ENCODE assay signal across 1 cellular context in the genomic region with DNA sequence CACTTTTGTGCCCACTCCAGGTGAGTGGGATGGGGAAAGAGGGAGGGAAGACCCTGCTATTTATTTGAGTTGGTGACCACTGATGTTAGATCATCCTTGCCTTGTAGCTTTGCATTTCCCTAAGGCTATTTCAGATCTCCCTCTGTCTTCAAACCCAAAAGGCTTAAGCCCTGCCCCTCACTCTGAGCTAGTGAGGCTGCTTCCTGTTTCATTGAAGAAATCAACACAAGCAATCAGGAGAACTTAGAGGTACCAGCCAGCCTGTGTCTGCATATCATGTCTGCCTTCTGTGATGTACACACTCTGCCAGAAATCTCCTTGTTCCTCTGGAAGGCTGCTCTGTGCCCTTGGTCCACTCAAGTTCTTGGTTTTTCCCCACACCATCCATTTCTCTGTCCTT.
TF ChIP-seq lines count a peak whose summit lies in the region.

No MANE protein-coding gene starts in this region.

TF ChIP-seq in GM12878, 131 proteins besides CTCF, POLR2A, EP300 and RAD21 (continued from another document):
- TF ChIP-seq REST (IDR thresholded peaks at IDR 0.05; ENCODE audit: low read depth, low read length) (no peak), ZBTB40 (IDR thresholded peaks at IDR 0.05; ENCODE audit: borderline replicate concordance) (no peak), ZNF207 (IDR thresholded peaks at IDR 0.05; ENCODE audit: borderline replicate concordance) (no peak), CBX3 (IDR thresholded peaks at IDR 0.05; ENCODE audit: borderline replicate concordance, low read depth) (no peak), HDAC2 (IDR thresholded peaks at IDR 0.05) (no peak), NRF1 (conservative IDR thresholded peaks at IDR 0.05; ENCODE audit: low read depth, low read length) (no peak), LARP7 (IDR thresholded peaks at IDR 0.05) (no peak), CEBPB (IDR thresholded peaks at IDR 0.05; ENCODE audit: borderline replicate concordance in 1 of 2, low read depth in 2 of 2, low read length in 2 of 2) (no peak), ZNF274 (IDR thresholded peaks at IDR 0.05; ENCODE audit: insufficient read depth, insufficient read length) (no peak), ZNF622 (IDR thresholded peaks at IDR 0.05) (no peak), PML (IDR thresholded peaks at IDR 0.05; ENCODE audit: low read length) (no peak)
- TF ChIP-seq, protein P1, sequence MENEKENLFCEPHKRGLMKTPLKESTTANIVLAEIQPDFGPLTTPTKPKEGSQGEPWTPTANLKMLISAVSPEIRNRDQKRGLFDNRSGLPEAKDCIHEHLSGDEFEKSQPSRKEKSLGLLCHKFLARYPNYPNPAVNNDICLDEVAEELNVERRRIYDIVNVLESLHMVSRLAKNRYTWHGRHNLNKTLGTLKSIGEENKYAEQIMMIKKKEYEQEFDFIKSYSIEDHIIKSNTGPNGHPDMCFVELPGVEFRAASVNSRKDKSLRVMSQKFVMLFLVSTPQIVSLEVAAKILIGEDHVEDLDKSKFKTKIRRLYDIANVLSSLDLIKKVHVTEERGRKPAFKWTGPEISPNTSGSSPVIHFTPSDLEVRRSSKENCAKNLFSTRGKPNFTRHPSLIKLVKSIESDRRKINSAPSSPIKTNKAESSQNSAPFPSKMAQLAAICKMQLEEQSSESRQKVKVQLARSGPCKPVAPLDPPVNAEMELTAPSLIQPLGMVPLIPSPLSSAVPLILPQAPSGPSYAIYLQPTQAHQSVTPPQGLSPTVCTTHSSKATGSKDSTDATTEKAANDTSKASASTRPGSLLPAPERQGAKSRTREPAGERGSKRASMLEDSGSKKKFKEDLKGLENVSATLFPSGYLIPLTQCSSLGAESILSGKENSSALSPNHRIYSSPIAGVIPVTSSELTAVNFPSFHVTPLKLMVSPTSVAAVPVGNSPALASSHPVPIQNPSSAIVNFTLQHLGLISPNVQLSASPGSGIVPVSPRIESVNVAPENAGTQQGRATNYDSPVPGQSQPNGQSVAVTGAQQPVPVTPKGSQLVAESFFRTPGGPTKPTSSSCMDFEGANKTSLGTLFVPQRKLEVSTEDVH (IDR thresholded peaks at IDR 0.05; ENCODE audit: low read depth, partially characterized antibody) = no peak
- TF ChIP-seq, protein P2, sequence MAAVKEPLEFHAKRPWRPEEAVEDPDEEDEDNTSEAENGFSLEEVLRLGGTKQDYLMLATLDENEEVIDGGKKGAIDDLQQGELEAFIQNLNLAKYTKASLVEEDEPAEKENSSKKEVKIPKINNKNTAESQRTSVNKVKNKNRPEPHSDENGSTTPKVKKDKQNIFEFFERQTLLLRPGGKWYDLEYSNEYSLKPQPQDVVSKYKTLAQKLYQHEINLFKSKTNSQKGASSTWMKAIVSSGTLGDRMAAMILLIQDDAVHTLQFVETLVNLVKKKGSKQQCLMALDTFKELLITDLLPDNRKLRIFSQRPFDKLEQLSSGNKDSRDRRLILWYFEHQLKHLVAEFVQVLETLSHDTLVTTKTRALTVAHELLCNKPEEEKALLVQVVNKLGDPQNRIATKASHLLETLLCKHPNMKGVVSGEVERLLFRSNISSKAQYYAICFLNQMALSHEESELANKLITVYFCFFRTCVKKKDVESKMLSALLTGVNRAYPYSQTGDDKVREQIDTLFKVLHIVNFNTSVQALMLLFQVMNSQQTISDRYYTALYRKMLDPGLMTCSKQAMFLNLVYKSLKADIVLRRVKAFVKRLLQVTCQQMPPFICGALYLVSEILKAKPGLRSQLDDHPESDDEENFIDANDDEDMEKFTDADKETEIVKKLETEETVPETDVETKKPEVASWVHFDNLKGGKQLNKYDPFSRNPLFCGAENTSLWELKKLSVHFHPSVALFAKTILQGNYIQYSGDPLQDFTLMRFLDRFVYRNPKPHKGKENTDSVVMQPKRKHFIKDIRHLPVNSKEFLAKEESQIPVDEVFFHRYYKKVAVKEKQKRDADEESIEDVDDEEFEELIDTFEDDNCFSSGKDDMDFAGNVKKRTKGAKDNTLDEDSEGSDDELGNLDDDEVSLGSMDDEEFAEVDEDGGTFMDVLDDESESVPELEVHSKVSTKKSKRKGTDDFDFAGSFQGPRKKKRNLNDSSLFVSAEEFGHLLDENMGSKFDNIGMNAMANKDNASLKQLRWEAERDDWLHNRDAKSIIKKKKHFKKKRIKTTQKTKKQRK (IDR thresholded peaks at IDR 0.05; ENCODE audit: low read depth, low read length) = no peak
